Comparison of ENCODE assay signal across 10 cellular contexts in genomic region chr17:75665981-75666380, GRCh38. TPM values are rescaled to one million over a fixed set of nuclear protein-coding genes. Genes with fewer than 3 reads are reported as not detected.
DNase-seq lines count a peak whose midpoint lies in the region; ATAC-seq and TF ChIP-seq lines count a peak whose summit lies in the region.
"Had no signal": no experiment of that assay in that cellular context is flagged by ENCODE, and none has a peak within 500 bp of the region (broad histone marks: within the 10 kb centered on the region; RNA-seq: fewer than 3 reads in every experiment).

No MANE protein-coding gene starts in this region.

- H3K4me1 Mint-ChIP-seq in mesothelial cell of epicardium = peaks cover 17% of the 10 kb centered on the region

- no peak for TF ChIP-seq CTCF in A673 (conservative IDR thresholded peaks at IDR 0.05; ENCODE audit: low read depth, low read length)
- TF ChIP-seq CTCF in HL-60 (IDR thresholded peaks at IDR 0.05; ENCODE audit: insufficient read depth, low read length) = no peak
- TF ChIP-seq CTCF in brain microvascular endothelial cell (IDR thresholded peaks at IDR 0.05; ENCODE audit: low read depth, low read length, missing control alignments) = no peak
- TF ChIP-seq CTCF in mesothelial cell of epicardium (IDR thresholded peaks at IDR 0.05; ENCODE audit: unreplicated experiment) = no peak

- peak overlapping the region; percentile 59 for H3K4me3 Mint-ChIP-seq in mesothelial cell of epicardium

- H3K36me3 ChIP-seq in A673 (ENCODE audit: insufficient read depth, low read length, poor library complexity, severe bottlenecking) (peaks cover 24% of the 10 kb centered on the region), brain microvascular endothelial cell (replicated peaks) (peaks cover 26% of the 10 kb centered on the region)

- H3K27ac Mint-ChIP-seq in mesothelial cell of epicardium = peak overlapping the region; percentile 83

- no peaks in the 10 kb centered on the region for H3K9me3 ChIP-seq in A673 (ENCODE audit: low read depth, low read length, poor library complexity, severe bottlenecking)

- peaks cover 15% of the 10 kb centered on the region for H3K4me1 ChIP-seq in A673 (ENCODE audit: insufficient read depth, low read length, poor library complexity, severe bottlenecking)

- CTCF ChIA-PET in A673 (lab: Charles Lee) = interaction anchor here (0.6 to 2.0 kb wide), 2 partner anchors 9 to 33 kb away, joined by 3 to 10 read pairs; partner anchors contain the start of gene SMIM5

- BruUV-seq in A673 (replicated peaks; lab: Mats Ljungman, UMichigan) = no TSS peak

- POLR2A ChIA-PET in A673 (lab: Charles Lee; ENCODE audit: low non-redundant PET) = no interaction called here

- H3K27me3 ChIP-seq in A673 (replicated peaks; ENCODE audit: insufficient read depth, low read depth, low read length, poor library complexity) = no peaks in the 10 kb centered on the region
- H3K27me3 ChIP-seq in HL-60 (ENCODE audit: insufficient read depth, poor library complexity, severe bottlenecking) = no peaks in the 10 kb centered on the region
- H3K27me3 ChIP-seq in brain microvascular endothelial cell (replicated peaks) = no peaks in the 10 kb centered on the region

- H3K4me3 ChIP-seq in A673 (ENCODE audit: low read depth, low read length, poor library complexity, severe bottlenecking) (peak overlapping the region; percentile 82), HL-60 (replicated peaks; ENCODE audit: insufficient read depth, low read length) (peak overlapping the region; percentile 98), brain microvascular endothelial cell (ENCODE audit: low read depth, low read length) (peak overlapping the region; percentile 98)

- in situ Hi-C loops in brain microvascular endothelial cell (cut with HindIII; ENCODE audit: low pct_ligation_motif_present, low sequenced_read_pairs) = no loop called here

- no peaks in the 10 kb centered on the region for H3K9me3 Mint-ChIP-seq in mesothelial cell of epicardium

- no peaks in the 10 kb centered on the region for H3K27me3 Mint-ChIP-seq in mesothelial cell of epicardium (ENCODE audit: low read depth)

- H3K27ac ChIP-seq in A673 (ENCODE audit: low read depth, low read length, poor library complexity, severe bottlenecking) (no peak overlapping the region), HL-60 (replicated peaks) (no peak overlapping the region), brain microvascular endothelial cell (no peak overlapping the region)

- DNase-seq in A673 (ENCODE audit: low spot score) (no peak), HL-60 (ENCODE audit: low read depth in 1 of 2, low spot score in 1 of 2) (no peak), brain microvascular endothelial cell (no peak), mesothelial cell of epicardium (ENCODE audit: low spot score in 2 of 2, unreplicated experiment in 2 of 2) (no peak), AG08395 (ENCODE audit: low spot score) (no peak), NCI-H526 treated with DMSO at 0.1 percent for 48 hours (lab: John Stamatoyannopoulos, UW) (no peak), 8988T (no peak)
- DNase-seq: GOT3, NCI-H1436 treated with DMSO at 0.1 percent for 48 hours had no signal

- intact Hi-C loops in A673 (cut with micrococcal nuclease; ENCODE audit: unreplicated experiment) = no loop called here

- no peak for ATAC-seq in GM18861 (IDR thresholded peaks at IDR 0.05; ENCODE audit: unreplicated experiment)

- peaks cover 24% of the 10 kb centered on the region for H3K36me3 Mint-ChIP-seq in mesothelial cell of epicardium

RNA-seq across cellular contexts. Expression of gene RECQL5, which starts 1.0 kb away (rescaled TPM):
- total RNA-seq in A673 (2021) = 30.6 and 39.0 TPM in 2 replicates
- 56.9 to 63.3 TPM (median 62.6 TPM) in 3 replicates for total RNA-seq in mesothelial cell of epicardium

RNA-seq across cellular contexts. Expression of gene SAP30BP, which starts 1.2 kb away (rescaled TPM):
- 98.1 and 114 TPM in 2 replicates for total RNA-seq in A673 (2021)
- total RNA-seq in mesothelial cell of epicardium = 96.0 to 109 TPM (median 106 TPM) in 3 replicates

RNA-seq across cellular contexts. Expression of gene SMIM5, which starts 32.7 kb away (rescaled TPM):
- total RNA-seq in A673 (2021) = 0.22 TPM in 1 of 2 replicates, not detected in the other
- total RNA-seq in mesothelial cell of epicardium = 0.95 to 1.7 TPM (median 1.5 TPM) in 3 replicates

RNA-seq across cellular contexts. Expression of gene ITGB4, which starts 55.3 kb away (rescaled TPM):
- total RNA-seq in A673 (2021) (0.95 and 2.4 TPM in 2 replicates), mesothelial cell of epicardium (112 to 117 TPM (median 116 TPM) in 3 replicates)
